18 cellular contexts compared by ENCODE assay signal in genomic region chr12:123891011-123891410, GRCh38.
A peak's percentile ranks its signal among the peaks of the same experiment; 100 is the strongest.
DNase-seq lines count a peak whose midpoint lies in the region; ATAC-seq, FAIRE-seq and TF ChIP-seq lines count a peak whose summit lies in the region.
"Had no signal": no experiment of that assay in that cellular context is flagged by ENCODE, and none has a peak within 500 bp of the region (broad histone marks: within the 10 kb centered on the region; RNA-seq: fewer than 3 reads in every experiment).

No MANE protein-coding gene starts in this region.

- peak overlapping the region; percentile 77 for H3K27ac Mint-ChIP-seq in astrocyte (ENCODE audit: unreplicated experiment)
- peak overlapping the region; percentile 8 for H3K27ac Mint-ChIP-seq in neural progenitor cell
- H3K27ac Mint-ChIP-seq in type B pancreatic cell, result no peak overlapping the region
- H3K27ac Mint-ChIP-seq: B cell; CD4-positive, alpha-beta T cell had no signal

- DNase-seq in astrocyte (ENCODE audit: low read depth) (no peak), neural progenitor cell (ENCODE audit: low spot score) (no peak), type B pancreatic cell (ENCODE audit: extremely low spot score, unreplicated experiment) (no peak)
- no peak for DNase-seq in activated naive CD4-positive, alpha-beta T cell treated with Interleukin-2 at 50 U/mL for 16 hours
- DNase-seq: 8988T; Caco-2; CD4-positive, alpha-beta T cell; H9 had no signal

- no peak for FAIRE-seq in astrocyte (lab: Jason Lieb, UNC)
- FAIRE-seq: D721Med, G401.6, GM12891, GM18507, H1 had no signal

- H3K4me3 ChIP-seq in BLaER1 (no peak overlapping the region), HEK293 (ENCODE audit: low read depth, low read length) (no peak overlapping the region), astrocyte (ENCODE audit: insufficient read depth, low read depth, low read length) (no peak overlapping the region), neural progenitor cell (no peak overlapping the region)

- POLR2A ChIA-PET in HEK293 (lab: Yijun Ruan, JAX), result no interaction called here

- no peak for TF ChIP-seq CTCF in HEK293 (tag by site-specific recombination; IDR thresholded peaks at IDR 0.05)
- TF ChIP-seq CTCF in astrocyte (IDR thresholded peaks at IDR 0.05; ENCODE audit: insufficient read depth, low read depth, low read length), result no peak
- TF ChIP-seq CTCF in neural progenitor cell (IDR thresholded peaks at IDR 0.05), result no peak
- no peak for TF ChIP-seq CTCF in type B pancreatic cell (conservative IDR thresholded peaks at IDR 0.05)

- CTCF ChIA-PET in HEK293 (lab: Yijun Ruan, JAX), result interaction anchor here (1.4 kb wide), 1 partner anchor 14 kb away, joined by 5 read pairs; no protein-coding TSS in a partner anchor

- H4K20me1 ChIP-seq in BLaER1 (no peaks in the 10 kb centered on the region), astrocyte (ENCODE audit: insufficient read depth, low read length) (no peaks in the 10 kb centered on the region), neural progenitor cell (ENCODE audit: low read depth) (no peaks in the 10 kb centered on the region)

- peaks cover 8% of the 10 kb centered on the region for H3K9me3 Mint-ChIP-seq in astrocyte (ENCODE audit: unreplicated experiment)
- no peaks in the 10 kb centered on the region for H3K9me3 Mint-ChIP-seq in neural progenitor cell
- no peaks in the 10 kb centered on the region for H3K9me3 Mint-ChIP-seq in type B pancreatic cell
- H3K9me3 Mint-ChIP-seq: CD4-positive, alpha-beta T cell; H9 had no signal

- H2AFZ ChIP-seq in astrocyte (ENCODE audit: low read depth, low read length) (no peak overlapping the region), neural progenitor cell (replicated peaks) (no peak overlapping the region)

- no peak overlapping the region for H3K9ac ChIP-seq in BLaER1
- no peak overlapping the region for H3K9ac ChIP-seq in astrocyte (ENCODE audit: low read length)
- H3K9ac ChIP-seq in neural progenitor cell, result no peak overlapping the region

- H3K79me2 ChIP-seq in astrocyte (ENCODE audit: insufficient read depth, low read length) (no peaks in the 10 kb centered on the region), neural progenitor cell (ENCODE audit: low read depth) (no peaks in the 10 kb centered on the region)

- H3K36me3 Mint-ChIP-seq in astrocyte (ENCODE audit: low read depth, unreplicated experiment) (peaks cover 4% of the 10 kb centered on the region), neural progenitor cell (no peaks in the 10 kb centered on the region), type B pancreatic cell (no peaks in the 10 kb centered on the region)

- H3F3A ChIP-seq in neural progenitor cell (ENCODE audit: low read depth), result no peaks in the 10 kb centered on the region

- H3K36me3 ChIP-seq in BLaER1 (no peaks in the 10 kb centered on the region), HEK293 (ENCODE audit: control insufficient read depth in 2 of 2, insufficient read depth in 1 of 2, low read length in 2 of 2) (no peaks in the 10 kb centered on the region), astrocyte (ENCODE audit: insufficient read depth, low read length) (no peaks in the 10 kb centered on the region), neural progenitor cell (no peaks in the 10 kb centered on the region)

- no peak for ATAC-seq in GM21515 (IDR thresholded peaks at IDR 0.05; ENCODE audit: unreplicated experiment)

- peak overlapping the region; percentile 72; the same call in 1 of the 2 replicates for H3K4me2 ChIP-seq in BLaER1
- no peak overlapping the region for H3K4me2 ChIP-seq in astrocyte (ENCODE audit: low read length)
- H3K4me2 ChIP-seq in neural progenitor cell, result no peak overlapping the region

- H3K4me1 Mint-ChIP-seq in astrocyte (ENCODE audit: low read depth, unreplicated experiment), result peaks cover 3% of the 10 kb centered on the region
- peaks cover 6% of the 10 kb centered on the region for H3K4me1 Mint-ChIP-seq in neural progenitor cell
- no peaks in the 10 kb centered on the region for H3K4me1 Mint-ChIP-seq in type B pancreatic cell (ENCODE audit: unreplicated experiment)
- H3K4me1 Mint-ChIP-seq: B cell had no signal

- H3K27me3 ChIP-seq in BLaER1 (no peaks in the 10 kb centered on the region), astrocyte (ENCODE audit: insufficient read depth, low read length) (peaks cover 10% of the 10 kb centered on the region), neural progenitor cell (peaks cover 40% of the 10 kb centered on the region)

- H3K27ac ChIP-seq in BLaER1 (no peak overlapping the region), HEK293 (ENCODE audit: extremely low read depth, low read depth, low read length) (no peak overlapping the region), astrocyte (ENCODE audit: low read depth, low read length) (no peak overlapping the region), neural progenitor cell (no peak overlapping the region)
- H3K27ac ChIP-seq: C4-2B had no signal

- H3K27me3 Mint-ChIP-seq in astrocyte (ENCODE audit: low read depth, unreplicated experiment) (peaks cover 42% of the 10 kb centered on the region), neural progenitor cell (ENCODE audit: insufficient read depth, low read depth) (peaks cover 6% of the 10 kb centered on the region), type B pancreatic cell (peaks cover 23% of the 10 kb centered on the region)
- H3K27me3 Mint-ChIP-seq: CD4-positive, alpha-beta T cell had no signal

- peaks cover 65% of the 10 kb centered on the region for H3K4me1 ChIP-seq in BLaER1
- H3K4me1 ChIP-seq in HEK293 (ENCODE audit: control insufficient read depth, insufficient read depth, low read length), result no peaks in the 10 kb centered on the region
- peaks cover 3% of the 10 kb centered on the region for H3K4me1 ChIP-seq in astrocyte (ENCODE audit: insufficient read depth, low read length)
- H3K4me1 ChIP-seq in neural progenitor cell, result no peaks in the 10 kb centered on the region
- H3K4me1 ChIP-seq: Caco-2 had no signal

- H3K4me3 Mint-ChIP-seq in astrocyte (ENCODE audit: unreplicated experiment) (no peak overlapping the region), neural progenitor cell (no peak overlapping the region), type B pancreatic cell (no peak overlapping the region)
- H3K4me3 Mint-ChIP-seq: B cell; CD4-positive, alpha-beta T cell; H9 had no signal

- H3K9me3 ChIP-seq in BLaER1 (no peaks in the 10 kb centered on the region), HEK293 (ENCODE audit: control insufficient read depth, insufficient read depth, low read depth, low read length) (no peaks in the 10 kb centered on the region), astrocyte (ENCODE audit: insufficient read depth, low read depth, low read length) (no peaks in the 10 kb centered on the region), neural progenitor cell (ENCODE audit: low read depth) (no peaks in the 10 kb centered on the region)
- H3K9me3 ChIP-seq: Caco-2 had no signal

TF ChIP-seq in HEK293, 187 proteins besides CTCF, POLR2A, EP300 and RAD21:
- TF ChIP-seq, protein P1, sequence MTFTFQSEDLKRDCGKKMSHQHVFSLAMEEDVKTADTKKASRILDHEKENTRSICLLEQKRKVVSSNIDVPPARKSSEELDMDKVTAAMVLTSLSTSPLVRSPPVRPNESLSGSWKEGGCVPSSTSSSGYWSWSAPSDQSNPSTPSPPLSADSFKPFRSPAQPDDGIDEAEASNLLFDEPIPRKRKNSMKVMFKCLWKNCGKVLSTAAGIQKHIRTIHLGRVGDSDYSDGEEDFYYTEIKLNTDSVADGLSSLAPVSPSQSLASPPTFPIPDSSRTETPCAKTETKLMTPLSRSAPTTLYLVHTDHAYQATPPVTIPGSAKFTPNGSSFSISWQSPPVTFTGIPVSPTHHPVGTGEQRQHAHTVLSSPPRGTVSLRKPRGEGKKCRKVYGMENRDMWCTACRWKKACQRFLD (tag by site-specific recombination; IDR thresholded peaks at IDR 0.05), result no peak
- no peak for TF ChIP-seq ZNF791 (tag by site-specific recombination; IDR thresholded peaks at IDR 0.05)
- TF ChIP-seq, protein P2, sequence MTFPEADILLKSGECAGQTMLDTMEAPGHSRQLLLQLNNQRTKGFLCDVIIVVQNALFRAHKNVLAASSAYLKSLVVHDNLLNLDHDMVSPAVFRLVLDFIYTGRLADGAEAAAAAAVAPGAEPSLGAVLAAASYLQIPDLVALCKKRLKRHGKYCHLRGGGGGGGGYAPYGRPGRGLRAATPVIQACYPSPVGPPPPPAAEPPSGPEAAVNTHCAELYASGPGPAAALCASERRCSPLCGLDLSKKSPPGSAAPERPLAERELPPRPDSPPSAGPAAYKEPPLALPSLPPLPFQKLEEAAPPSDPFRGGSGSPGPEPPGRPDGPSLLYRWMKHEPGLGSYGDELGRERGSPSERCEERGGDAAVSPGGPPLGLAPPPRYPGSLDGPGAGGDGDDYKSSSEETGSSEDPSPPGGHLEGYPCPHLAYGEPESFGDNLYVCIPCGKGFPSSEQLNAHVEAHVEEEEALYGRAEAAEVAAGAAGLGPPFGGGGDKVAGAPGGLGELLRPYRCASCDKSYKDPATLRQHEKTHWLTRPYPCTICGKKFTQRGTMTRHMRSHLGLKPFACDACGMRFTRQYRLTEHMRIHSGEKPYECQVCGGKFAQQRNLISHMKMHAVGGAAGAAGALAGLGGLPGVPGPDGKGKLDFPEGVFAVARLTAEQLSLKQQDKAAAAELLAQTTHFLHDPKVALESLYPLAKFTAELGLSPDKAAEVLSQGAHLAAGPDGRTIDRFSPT (tag by site-specific recombination; IDR thresholded peaks at IDR 0.05), result no peak
- peak; percentile 12; the same call in 1 of the 2 replicates for TF ChIP-seq ATF2 (tag by site-specific recombination; IDR thresholded peaks at IDR 0.05; ENCODE audit: low read depth)
